ENCODE assay signal across 8 cellular contexts in the genomic region with DNA sequence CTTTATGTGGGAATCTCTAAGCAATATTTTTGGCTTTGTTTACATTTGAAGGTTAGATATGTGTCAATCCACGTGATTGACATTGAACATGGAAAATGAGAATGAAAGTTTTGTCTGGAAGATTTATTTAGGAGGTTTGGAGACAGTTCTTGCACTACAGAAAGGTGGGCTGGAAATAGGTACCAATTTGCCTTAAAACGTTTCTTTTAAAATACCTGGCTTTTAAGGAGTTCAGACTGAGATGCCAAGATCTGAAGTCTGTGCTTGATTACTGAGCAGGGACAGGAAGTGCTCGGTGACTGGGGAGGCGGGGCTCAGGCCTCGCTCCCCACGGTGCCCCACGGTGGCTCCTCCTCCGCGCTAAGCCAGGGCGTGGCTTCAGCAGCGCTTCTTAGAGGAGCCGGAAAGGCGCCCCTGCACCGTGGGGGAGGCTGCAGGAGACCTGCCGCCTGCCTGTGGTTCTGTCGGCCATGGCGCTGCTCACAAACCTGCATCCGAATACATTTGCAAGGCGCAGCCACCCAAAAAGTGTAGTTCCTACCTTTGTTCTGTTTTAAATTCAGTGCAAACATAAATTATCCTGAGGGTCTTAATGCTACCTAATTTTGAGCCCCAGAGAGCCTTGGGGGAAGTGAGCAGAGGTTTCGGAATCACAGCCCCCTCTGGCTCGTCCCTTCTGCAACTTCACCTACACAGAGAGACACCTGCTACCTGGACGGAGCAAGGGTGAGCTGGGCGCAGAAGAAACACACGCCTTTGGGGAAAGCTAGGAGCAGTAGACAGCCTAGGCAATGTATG. TPM values are rescaled to one million over a fixed set of nuclear protein-coding genes. Genes with fewer than 3 reads are reported as not detected.
DNase-seq lines count a peak whose midpoint lies in the region; ATAC-seq and TF ChIP-seq lines count a peak whose summit lies in the region.

No MANE protein-coding gene starts in this region.

- H3K4me3 ChIP-seq in fibroblast of pulmonary artery (replicated peaks; ENCODE audit: low read depth, low read length), result peak overlapping the region; percentile 27

- no peaks in the 10 kb centered on the region for H3K27me3 Mint-ChIP-seq in Calu3 (ENCODE audit: unreplicated experiment)
- no peaks in the 10 kb centered on the region for H3K27me3 Mint-ChIP-seq in natural killer cell treated with Interleukin-12 subunit alpha and Interleukin-12 subunit beta and Interleukin-15 and Interleukin-18, amount 100 ng/mL, for 72 hours

- CTCF ChIA-PET in Calu3 (lab: Charles Lee), result interaction anchor here (1.3 kb wide), 1 partner anchor 26 kb away, joined by 3 read pairs; no protein-coding TSS in a partner anchor

- no TSS peak for BruUV-seq in Calu3 (replicated peaks; lab: Mats Ljungman, UMichigan)

- peaks cover 8% of the 10 kb centered on the region for H3K36me3 Mint-ChIP-seq in Calu3 (ENCODE audit: insufficient read depth, unreplicated experiment)
- H3K36me3 Mint-ChIP-seq in natural killer cell treated with Interleukin-12 subunit alpha and Interleukin-12 subunit beta and Interleukin-15 and Interleukin-18, amount 100 ng/mL, for 72 hours, result no peaks in the 10 kb centered on the region

- peak overlapping the region; percentile 66 for H3K4me3 Mint-ChIP-seq in Calu3 (ENCODE audit: low read depth, unreplicated experiment)
- H3K4me3 Mint-ChIP-seq in natural killer cell treated with Interleukin-12 subunit alpha and Interleukin-12 subunit beta and Interleukin-15 and Interleukin-18, amount 100 ng/mL, for 72 hours, result peak overlapping the region; percentile 84

- H3K27ac Mint-ChIP-seq in Calu3 (ENCODE audit: unreplicated experiment), result peak overlapping the region; percentile 44
- H3K27ac Mint-ChIP-seq in natural killer cell treated with Interleukin-12 subunit alpha and Interleukin-12 subunit beta and Interleukin-15 and Interleukin-18, amount 100 ng/mL, for 72 hours, result peak overlapping the region; percentile 97 to 98

- peak; percentile 45 for ATAC-seq in GM21526 (IDR thresholded peaks at IDR 0.05; ENCODE audit: low FRiP score, unreplicated experiment)
- ATAC-seq in natural killer cell treated with Interleukin-12 subunit alpha and Interleukin-12 subunit beta and Interleukin-15 and Interleukin-18, amount 100 ng/mL, for 72 hours, result peak; percentile 78 to 82
- peak; percentile 53 for ATAC-seq in stimulated activated naive CD8-positive, alpha-beta T cell treated with anti-CD3 and anti-CD28 coated beads, Interleukin-15, Interleukin-2, amounts not matched to agents 100 U/mL and 50 U/mL, for 24 hours

- intact Hi-C loops in Calu3 (cut with micrococcal nuclease; ENCODE audit: unreplicated experiment), result loop anchor here (2.0 kb wide), 1 partner anchor 214 kb away; no protein-coding TSS in a partner anchor

- H3K9me3 Mint-ChIP-seq in Calu3 (ENCODE audit: low read depth, unreplicated experiment), result no peaks in the 10 kb centered on the region
- no peaks in the 10 kb centered on the region for H3K9me3 Mint-ChIP-seq in natural killer cell treated with Interleukin-12 subunit alpha and Interleukin-12 subunit beta and Interleukin-15 and Interleukin-18, amount 100 ng/mL, for 72 hours

- no peak for TF ChIP-seq CTCF in Calu3 (IDR thresholded peaks at IDR 0.05; ENCODE audit: unreplicated experiment)
- no peak for TF ChIP-seq CTCF in fibroblast of pulmonary artery (IDR thresholded peaks at IDR 0.05; ENCODE audit: low read length, missing control alignments)

- H3K4me1 Mint-ChIP-seq in Calu3 (ENCODE audit: low read depth, unreplicated experiment), result peaks cover 12% of the 10 kb centered on the region
- peaks cover 53 to 60% of the 10 kb centered on the region in 2 donors for H3K4me1 Mint-ChIP-seq in natural killer cell treated with Interleukin-12 subunit alpha and Interleukin-12 subunit beta and Interleukin-15 and Interleukin-18, amount 100 ng/mL, for 72 hours (ENCODE audit: low read depth in 2 of 2)

- DNase-seq in Calu3 (peak; percentile 89), KG1 (lab: John Stamatoyannopoulos, UW) (peak; percentile 89), RPMI7951 (ENCODE audit: low read depth) (peak; percentile 86), fibroblast of pulmonary artery (ENCODE audit: low read depth) (peak; percentile 64)
- DNase-seq in activated T-helper 1 cell treated with anti-CD3 and anti-CD28 coated beads, Interleukin-2, amount 50 U/mL, for 16 hours (ENCODE audit: low read depth in 1 of 2, low spot score in 1 of 2), result peak; percentile 92 to 94
- peak; percentile 96 for DNase-seq in natural killer cell treated with Interleukin-12 subunit alpha and Interleukin-12 subunit beta and Interleukin-15 and Interleukin-18, amount 100 ng/mL, for 72 hours (ENCODE audit: low spot score)
- DNase-seq in stimulated activated naive CD8-positive, alpha-beta T cell treated with anti-CD3 and anti-CD28 coated beads, Interleukin-15, Interleukin-2, amounts not matched to agents 100 U/mL and 50 U/mL, for 24 hours, result peak; percentile 97

RNA-seq across cellular contexts. Expression of gene USP20, which starts 49.2 kb away (rescaled TPM):
- total RNA-seq in Calu3 (2022), result 11.3 and 14.9 TPM in 2 replicates
- 7.3 and 9.1 TPM in 2 replicates for total RNA-seq in RPMI7951 (2014; rRNA removed; shearing (Covaris generic))
- 10 to 100 TPM; 34.7 to 44.3 TPM for total RNA-seq in natural killer cell treated with Interleukin-12 subunit alpha and Interleukin-12 subunit beta and Interleukin-15 and Interleukin-18, amount 100 ng/mL, for 72 hours

RNA-seq across cellular contexts. Expression of gene C9orf78, which starts 49.3 kb away (rescaled TPM):
- 24.5 and 26.2 TPM in 2 replicates for total RNA-seq in Calu3 (2022)
- 44.1 and 50.6 TPM in 2 replicates for total RNA-seq in RPMI7951 (2014; rRNA removed; shearing (Covaris generic))
- 10 to 100 TPM; 39.8 to 65.3 TPM for total RNA-seq in natural killer cell treated with Interleukin-12 subunit alpha and Interleukin-12 subunit beta and Interleukin-15 and Interleukin-18, amount 100 ng/mL, for 72 hours

Comparison
In these comparisons a context has a peak if more than half of its experiments do, and no peak if none do; other contexts are left out.
1. Peak in every context shown above with its lines: DNase-seq, ATAC-seq and H3K4me3 ChIP-seq.